ENCODE assay signal across 19 cellular contexts in genomic region chr2:77513191-77513590, GRCh38. TPM values are rescaled to one million over a fixed set of nuclear protein-coding genes. Genes with fewer than 3 reads are reported as not detected.
DNase-seq lines count a peak whose midpoint lies in the region; ATAC-seq and TF ChIP-seq lines count a peak whose summit lies in the region.
"Had no signal": no experiment of that assay in that cellular context is flagged by ENCODE, and none has a peak within 500 bp of the region (broad histone marks: within the 10 kb centered on the region; RNA-seq: fewer than 3 reads in every experiment).

No MANE protein-coding gene starts in this region.

- H3K4me3 ChIP-seq in PC-3 (ENCODE audit: low read length) (no peak overlapping the region), dorsolateral prefrontal cortex (peak overlapping the region in 42 of 59 donors; percentile 0 to 70 (median 26)), skeletal muscle tissue (ENCODE audit: low read length in 3 of 3) (no peak overlapping the region)
- H3K4me3 ChIP-seq: Peyer's patch had no signal

- H3K79me2 ChIP-seq in PC-3 (ENCODE audit: low read length): no peaks in the 10 kb centered on the region

- H2AFZ ChIP-seq in PC-3 (ENCODE audit: low read length): no peak overlapping the region

- CTCF ChIA-PET in PC-3 (lab: Charles Lee): no interaction called here

- BruUV-seq in PC-3 (replicated peaks; lab: Mats Ljungman, UMichigan): no TSS peak

- POLR2A ChIA-PET in PC-3 (lab: Charles Lee; ENCODE audit: unreplicated experiment): no interaction called here

- H3K27ac ChIP-seq in PC-3 (ENCODE audit: low read length) (no peak overlapping the region), dorsolateral prefrontal cortex (peak overlapping the region in 4 of 59 donors; percentile 5 to 41 (median 17)), skeletal muscle tissue (ENCODE audit: low read depth, low read length) (peak overlapping the region; percentile 31)
- H3K27ac ChIP-seq: Peyer's patch had no signal

- H3K36me3 ChIP-seq in PC-3 (ENCODE audit: low read depth, low read length): no peaks in the 10 kb centered on the region
- H3K36me3 ChIP-seq in skeletal muscle tissue (ENCODE audit: control insufficient read depth in 3 of 3, insufficient read depth in 3 of 3, low read length in 3 of 3): no peaks in the 10 kb centered on the region
- H3K36me3 ChIP-seq: Peyer's patch had no signal

- intact Hi-C loops in PC-3 (cut with micrococcal nuclease): no loop called here
- intact Hi-C loops in dorsolateral prefrontal cortex (cut with DNase I): no loop called here

- no peaks in the 10 kb centered on the region for H3F3A ChIP-seq in PC-3 (ENCODE audit: low read length, unreplicated experiment)

- TF ChIP-seq CTCF in PC-3 (conservative IDR thresholded peaks at IDR 0.05; ENCODE audit: low read depth, low read length): no peak
- TF ChIP-seq CTCF in dorsolateral prefrontal cortex (IDR thresholded peaks at IDR 0.05 in 54 of 56, conservative IDR thresholded peaks at IDR 0.05 in 2 of 56; ENCODE audit: low read depth in 1 of 56, partially characterized antibody in 56 of 56): no peak

- H3K4me1 ChIP-seq in PC-3 (ENCODE audit: insufficient read depth, low read length): no peaks in the 10 kb centered on the region
- H3K4me1 ChIP-seq in skeletal muscle tissue (ENCODE audit: control insufficient read depth in 3 of 3, insufficient read depth in 3 of 3, low read length in 3 of 3): no peaks in the 10 kb centered on the region
- H3K4me1 ChIP-seq: Peyer's patch had no signal

- DNase-seq in Caki2 (ENCODE audit: low read depth) (peak; percentile 69), PC-3 (peak; percentile 23), dorsolateral prefrontal cortex (no peak), T-helper 2 cell (no peak)
- no peak for DNase-seq in activated CD4-positive, alpha-beta T cell treated with anti-CD3 and anti-CD28 coated beads, Interleukin-2, amount 50 U/mL, for 4 hours
- DNase-seq in stimulated activated naive CD8-positive, alpha-beta T cell treated with anti-CD3 and anti-CD28 coated beads, Interleukin-15, Interleukin-2, amounts not matched to agents 100 U/mL and 50 U/mL, for 24 hours: no peak
- DNase-seq: Calu3; CD4-positive, CD25-positive, alpha-beta regulatory T cell; GDM1; GOT3; NCI-H1105 treated with DMSO at 0.1 percent for 48 hours; NCI-H187; NCI-H446 treated with DMSO at 0.1 percent for 48 hours; NCI-H82; Peyer's patch; SHP77 treated with DMSO at 0.1 percent for 48 hours had no signal

- ATAC-seq in PC-3 (no peak), GM18861 (IDR thresholded peaks at IDR 0.05; ENCODE audit: unreplicated experiment) (no peak)
- ATAC-seq in stimulated activated naive CD8-positive, alpha-beta T cell treated with anti-CD3 and anti-CD28 coated beads, Interleukin-15, Interleukin-2, amounts not matched to agents 100 U/mL and 50 U/mL, for 24 hours: no peak
- ATAC-seq: HepG2 had no signal

- no peaks in the 10 kb centered on the region for H3K27me3 ChIP-seq in PC-3 (ENCODE audit: low read length)
- H3K27me3 ChIP-seq in dorsolateral prefrontal cortex: no peaks in the 10 kb centered on the region
- no peaks in the 10 kb centered on the region for H3K27me3 ChIP-seq in skeletal muscle tissue (ENCODE audit: control insufficient read depth in 3 of 3, insufficient read depth in 3 of 3, low read length in 3 of 3)
- H3K27me3 ChIP-seq: Peyer's patch had no signal

- no peaks in the 10 kb centered on the region for H3K9me2 ChIP-seq in PC-3 (replicated peaks; ENCODE audit: low read length)

- H3K9me3 ChIP-seq in PC-3 (ENCODE audit: low read length) (no peaks in the 10 kb centered on the region), skeletal muscle tissue (ENCODE audit: control insufficient read depth in 3 of 3, low read length in 3 of 3) (no peaks in the 10 kb centered on the region)
- H3K9me3 ChIP-seq: Peyer's patch had no signal

- H4K20me1 ChIP-seq in PC-3 (ENCODE audit: low read length): no peaks in the 10 kb centered on the region

- in situ Hi-C loops in Caki2 (cut with HindIII; ENCODE audit: low pct_unique_long_range_greater_than_20kb, low sequenced_read_pairs): no loop called here

- no peak overlapping the region for H3K4me2 ChIP-seq in PC-3 (ENCODE audit: low read length)

- H3K9ac ChIP-seq in PC-3 (ENCODE audit: low read length): no peak overlapping the region
- H3K9ac ChIP-seq in skeletal muscle tissue (ENCODE audit: low read depth in 1 of 3, low read length in 3 of 3): no peak overlapping the region

RNA-seq across cellular contexts. Expression of gene LRRTM4, which starts 9.0 kb away (rescaled TPM):
- total RNA-seq in Caki2 (2014; rRNA removed; shearing (Covaris generic); ENCODE audit: low replicate concordance): 2.1 and 2.6 TPM in 2 replicates
- not detected in 2 replicates for total RNA-seq in PC-3 (2014; rRNA removed)
- 10 to 100 TPM; 18.4 to 87.4 (median 55.8) TPM for total RNA-seq in dorsolateral prefrontal cortex
- 1.6 TPM for total RNA-seq in skeletal muscle tissue
- total RNA-seq: Calu3; CD4-positive, CD25-positive, alpha-beta regulatory T cell; Peyer's patch had no signal

Comparison
In these comparisons a context has a peak if more than half of its experiments do, and no peak if none do; other contexts are left out.
1. DNase-seq: peak in Caki2 (single experiment) and PC-3 (single experiment); none in dorsolateral prefrontal cortex (0 of 10), activated CD4-positive, alpha-beta T cell treated with anti-CD3 and anti-CD28 coated beads, Interleukin-2, amount 50 U/mL, for 4 hours (0 of 2), T-helper 2 cell (0 of 5) and stimulated activated naive CD8-positive, alpha-beta T cell treated with anti-CD3 and anti-CD28 coated beads, Interleukin-15, Interleukin-2, amounts not matched to agents 100 U/mL and 50 U/mL, for 24 hours (single experiment).
2. H3K4me3 ChIP-seq: peak in dorsolateral prefrontal cortex (42 of 59); none in PC-3 (single experiment) and skeletal muscle tissue (0 of 3).